Comparison of ENCODE assay signal across 8 cellular contexts in the genomic region with DNA sequence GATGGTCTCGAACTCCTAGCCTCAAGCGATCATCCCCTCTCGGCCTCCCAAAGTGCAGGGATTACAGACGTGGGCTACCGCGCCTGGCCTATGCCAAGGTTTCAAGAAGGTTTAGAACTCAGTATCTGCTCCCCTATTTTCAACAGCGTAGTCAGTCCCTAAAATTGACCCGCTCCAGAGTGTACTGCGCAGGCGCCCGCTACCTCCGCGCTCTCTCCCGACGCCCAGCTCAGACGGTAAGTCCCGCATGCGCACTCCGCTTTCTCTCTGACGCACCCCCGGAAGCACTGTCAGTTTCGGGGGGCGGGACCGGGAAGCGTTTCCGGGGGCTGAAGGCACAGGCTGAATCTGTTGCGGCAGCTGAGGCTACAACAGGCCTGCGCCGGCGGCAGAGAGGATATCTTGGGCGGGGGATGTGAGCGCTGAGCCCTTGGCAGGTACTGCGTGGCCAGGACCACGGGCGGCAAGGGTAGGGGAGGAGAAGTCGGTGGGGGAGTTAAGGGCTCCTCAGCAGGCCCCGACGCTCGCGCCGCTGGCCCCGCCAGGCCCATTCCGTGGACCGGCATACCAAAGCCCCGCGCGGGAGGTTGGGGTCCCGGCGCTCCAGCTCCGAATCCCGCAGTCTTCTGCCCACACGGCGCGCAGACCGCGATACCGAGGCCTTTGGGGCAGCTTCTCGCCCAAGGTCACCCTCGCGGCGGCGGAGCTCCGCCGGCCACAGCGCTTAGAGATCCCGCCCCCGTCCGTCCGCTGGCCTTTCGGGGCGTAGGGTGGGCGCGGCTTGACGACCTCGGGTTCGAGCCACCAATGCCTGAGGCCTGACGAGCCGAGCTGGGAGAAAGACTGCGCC. TPM values are rescaled to one million over a fixed set of nuclear protein-coding genes. Genes with fewer than 3 reads are reported as not detected.
A peak's percentile ranks its signal among the peaks of the same experiment; 100 is the strongest.
DNase-seq lines count a peak whose midpoint lies in the region; ATAC-seq, FAIRE-seq and TF ChIP-seq lines count a peak whose summit lies in the region.

A gene with protein sequence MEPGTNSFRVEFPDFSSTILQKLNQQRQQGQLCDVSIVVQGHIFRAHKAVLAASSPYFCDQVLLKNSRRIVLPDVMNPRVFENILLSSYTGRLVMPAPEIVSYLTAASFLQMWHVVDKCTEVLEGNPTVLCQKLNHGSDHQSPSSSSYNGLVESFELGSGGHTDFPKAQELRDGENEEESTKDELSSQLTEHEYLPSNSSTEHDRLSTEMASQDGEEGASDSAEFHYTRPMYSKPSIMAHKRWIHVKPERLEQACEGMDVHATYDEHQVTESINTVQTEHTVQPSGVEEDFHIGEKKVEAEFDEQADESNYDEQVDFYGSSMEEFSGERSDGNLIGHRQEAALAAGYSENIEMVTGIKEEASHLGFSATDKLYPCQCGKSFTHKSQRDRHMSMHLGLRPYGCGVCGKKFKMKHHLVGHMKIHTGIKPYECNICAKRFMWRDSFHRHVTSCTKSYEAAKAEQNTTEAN (plus strand): TSS at position 345 of the 850 bp plus-strand sequence. CDS start 27,470 bp downstream, outside the sequence.

- H4K20me1 ChIP-seq in endothelial cell of umbilical vein (replicated peaks; ENCODE audit: control insufficient read depth, extremely low read depth, insufficient read depth, low read length): no peaks in the 10 kb centered on the region

- H3K27ac ChIP-seq in endothelial cell of umbilical vein (ENCODE audit: insufficient read depth, low read depth, low read length): peak within 1 kb of the TSS; percentile 46

- no peak for TF ChIP-seq CTCF in D721Med (IDR thresholded peaks at IDR 0.05; ENCODE audit: insufficient read depth, missing control alignments)
- no peak for TF ChIP-seq CTCF in endothelial cell of umbilical vein (IDR thresholded peaks at IDR 0.05; ENCODE audit: extremely low read depth in 1 of 2, insufficient read depth in 1 of 2, low read depth in 1 of 2, low read length in 2 of 2)

- POLR2A ChIA-PET in endothelial cell of umbilical vein (lab: Charles Lee): no interaction called here

- peak; percentile 73 for TF ChIP-seq POLR2A in endothelial cell of umbilical vein (IDR thresholded peaks at IDR 0.05; ENCODE audit: low read depth, low read length)

- H3K36me3 Mint-ChIP-seq in IgD-negative memory B cell: no peaks in the 10 kb centered on the region

- H3K27me3 ChIP-seq in endothelial cell of umbilical vein (ENCODE audit: control insufficient read depth in 2 of 2, insufficient read depth in 2 of 2, low read length in 2 of 2): peaks cover 0 to 2% of the 10 kb centered on the region in 2 experiments

- H3K27me3 Mint-ChIP-seq in IgD-negative memory B cell: no peaks in the 10 kb centered on the region

- intact Hi-C loops in endothelial cell of umbilical vein (cut with micrococcal nuclease): no loop called here

- BruUV-seq in endothelial cell of umbilical vein (replicated peaks; lab: Mats Ljungman, UMichigan): no TSS peak

- H3K27ac Mint-ChIP-seq in IgD-negative memory B cell: peak within 1 kb of the TSS; percentile 91 to 99 (median 91)

- no peak for FAIRE-seq in D721Med (lab: Jason Lieb, UNC)
- peak; percentile 96 for FAIRE-seq in endothelial cell of umbilical vein (lab: Jason Lieb, UNC)

- H3K9me3 Mint-ChIP-seq in IgD-negative memory B cell: peaks cover 0 to 2% (median 0%) of the 10 kb centered on the region in 3 donors

- H3K79me2 ChIP-seq in endothelial cell of umbilical vein (ENCODE audit: control insufficient read depth, insufficient read depth, low read length): peaks cover 36% of the 10 kb centered on the region

- peaks cover 24 to 34% (median 29%) of the 10 kb centered on the region in 3 donors for H3K4me1 Mint-ChIP-seq in IgD-negative memory B cell

- no peaks in the 10 kb centered on the region for H3K9me1 ChIP-seq in endothelial cell of umbilical vein (replicated peaks; ENCODE audit: control insufficient read depth, extremely low read depth, insufficient read depth, low read length)

- CTCF ChIA-PET in endothelial cell of umbilical vein (lab: Charles Lee): interaction anchor here (0.6 to 1.5 kb wide), 6 partner anchors 12 to 100 kb away, joined by 3 to 5 read pairs (median 4); no protein-coding TSS in a partner anchor

- peak; percentile 78 for DNase-seq in D721Med (ENCODE audit: insufficient read length, low spot score)
- DNase-seq in OCI-M1 (lab: John Stamatoyannopoulos, UW): peak; percentile 97
- DNase-seq in activated T-cell treated with anti-CD3 and anti-CD28 coated beads for 1 hour (ENCODE audit: low read depth): peak; percentile 98
- DNase-seq in endothelial cell of umbilical vein (ENCODE audit: low read depth, low spot score): peak; percentile 97
- DNase-seq in midbrain (lab: John Stamatoyannopoulos, UW): peak; percentile 94
- DNase-seq in stimulated activated CD8-positive, alpha-beta memory T cell treated with anti-CD3 and anti-CD28 coated beads, Interleukin-15, amount 100 ng/mL, for 48 hours (ENCODE audit: low read depth in 2 of 2): peak; percentile 96 to 97

- H2AFZ ChIP-seq in endothelial cell of umbilical vein (ENCODE audit: low read depth, low read length): peak within 1 kb of the TSS; percentile 97

- peak; percentile 72 for ATAC-seq in GM21526 (IDR thresholded peaks at IDR 0.05; ENCODE audit: low FRiP score, unreplicated experiment)

- peaks cover 10% of the 10 kb centered on the region for H3K4me1 ChIP-seq in endothelial cell of umbilical vein (ENCODE audit: control insufficient read depth, extremely low read depth, insufficient read depth, low read length)

- H3K4me3 ChIP-seq in endothelial cell of umbilical vein (replicated peaks in 1 of 3; ENCODE audit: insufficient read depth in 1 of 3, low read depth in 1 of 3, low read length in 3 of 3): peak within 1 kb of the TSS; percentile 8 to 94 (median 70)

- no peaks in the 10 kb centered on the region for H3K9me3 ChIP-seq in endothelial cell of umbilical vein (replicated peaks; ENCODE audit: control insufficient read depth, insufficient read depth, low read length)

- peak within 1 kb of the TSS; percentile 71 for H3K9ac ChIP-seq in endothelial cell of umbilical vein (replicated peaks; ENCODE audit: extremely low read depth, insufficient read depth, low read length)

- H3K36me3 ChIP-seq in endothelial cell of umbilical vein (ENCODE audit: control insufficient read depth in 2 of 2, extremely low read depth in 1 of 2, insufficient read depth in 2 of 2, low read length in 2 of 2): peaks cover 0 to 3% of the 10 kb centered on the region in 2 experiments

- dilution Hi-C loops in endothelial cell of umbilical vein (cut with MboI; ENCODE audit: extremely low pct_ligation_motif_present, low sequenced_read_pairs): no loop called here

- peak within 1 kb of the TSS; percentile 92 to 99 (median 96) for H3K4me3 Mint-ChIP-seq in IgD-negative memory B cell

- H3K4me2 ChIP-seq in endothelial cell of umbilical vein (ENCODE audit: insufficient read depth, low read length): peak within 1 kb of the TSS; percentile 82

TF ChIP-seq in endothelial cell of umbilical vein, 7 proteins besides CTCF, POLR2A, EP300 and RAD21:
- TF ChIP-seq FOS (IDR thresholded peaks at IDR 0.05; ENCODE audit: borderline replicate concordance, insufficient read depth, low read length) (no peak), MYC (IDR thresholded peaks at IDR 0.05; ENCODE audit: low read depth, low read length) (no peak), POLR2AphosphoS5 (IDR thresholded peaks at IDR 0.05; ENCODE audit: insufficient read depth, low read depth, low read length) (peak; percentile 75), EZH2 (IDR thresholded peaks at IDR 0.05; ENCODE audit: borderline replicate concordance, low read depth, low read length, severe bottlenecking) (no peak), GATA2 (IDR thresholded peaks at IDR 0.05; ENCODE audit: insufficient read depth, insufficient read length, low read depth, low read length) (no peak)
- TF ChIP-seq, protein P1, sequence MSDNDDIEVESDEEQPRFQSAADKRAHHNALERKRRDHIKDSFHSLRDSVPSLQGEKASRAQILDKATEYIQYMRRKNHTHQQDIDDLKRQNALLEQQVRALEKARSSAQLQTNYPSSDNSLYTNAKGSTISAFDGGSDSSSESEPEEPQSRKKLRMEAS (IDR thresholded peaks at IDR 0.05; ENCODE audit: insufficient read depth, insufficient read length): peak; percentile 31

RNA-seq across cellular contexts. Expression of the gene that starts here (rescaled TPM):
- polyA plus RNA-seq in IgD-negative memory B cell: 13.7 TPM
- 9.0 and 14.2 TPM in 2 replicates for total RNA-seq in endothelial cell of umbilical vein
- polyA plus RNA-seq in endothelial cell of umbilical vein: 3.2 and 19.2 TPM in 2 replicates
- 2.6 and 3.1 TPM in 2 replicates for polyA plus RNA-seq in endothelial cell of umbilical vein (2011; cell fraction: cytosol; rRNA removed)
- 6.9 and 7.4 TPM in 2 replicates for polyA plus RNA-seq in endothelial cell of umbilical vein (2011; cell fraction: nucleus; rRNA removed)
- polyA plus RNA-seq in endothelial cell of umbilical vein (2012): 4.5 and 7.6 TPM in 2 replicates
- 9.1 and 9.7 TPM in 2 replicates for polyA minus RNA-seq in endothelial cell of umbilical vein
- polyA minus RNA-seq in endothelial cell of umbilical vein (2011; cell fraction: cytosol; rRNA and poly(A)+ RNA removed): 11.4 TPM
- polyA minus RNA-seq in endothelial cell of umbilical vein (2011; cell fraction: nucleus; rRNA and poly(A)+ RNA removed): 4.6 and 6.8 TPM in 2 replicates

Comparison
In these comparisons a context has a peak if more than half of its experiments do, and no peak if none do; other contexts are left out.
1. Peak in every context shown above with its lines: DNase-seq, ATAC-seq, H3K4me3 ChIP-seq and H3K27ac ChIP-seq.